Comparison of ENCODE assay signal across 9 cellular contexts in genomic region chr10:16853201-16853600, GRCh38. TPM values are rescaled to one million over a fixed set of nuclear protein-coding genes. Genes with fewer than 3 reads are reported as not detected.
DNase-seq lines count a peak whose midpoint lies in the region; ATAC-seq and TF ChIP-seq lines count a peak whose summit lies in the region.
"Had no signal": no experiment of that assay in that cellular context is flagged by ENCODE, and none has a peak within 500 bp of the region (broad histone marks: within the 10 kb centered on the region; RNA-seq: fewer than 3 reads in every experiment).

No MANE protein-coding gene starts in this region.

- intact Hi-C loops in activated CD8-positive, alpha-beta T cell treated with anti-CD3 and anti-CD28 coated beads for 36 hours (cut with micrococcal nuclease): no loop called here
- intact Hi-C loops in posterior cingulate gyrus (cut with DNase I): no loop called here

- peak; percentile 63 for ATAC-seq in activated CD8-positive, alpha-beta T cell treated with anti-CD3 and anti-CD28 coated beads, Interleukin-2, amount 10 ng/mL, durations not matched to agents 7 days and 5 days
- ATAC-seq in activated CD8-positive, alpha-beta T cell treated with anti-CD3 and anti-CD28 coated beads for 36 hours: no peak

- no peak for TF ChIP-seq POLR2A in Peyer's patch (IDR thresholded peaks at IDR 0.05)

- H3K4me1 ChIP-seq in Peyer's patch: no peaks in the 10 kb centered on the region

- no peak overlapping the region for H3K27ac ChIP-seq in Peyer's patch

- H3K9me3 ChIP-seq in Peyer's patch: no peaks in the 10 kb centered on the region

- CTCF ChIA-PET in activated CD8-positive, alpha-beta T cell treated with anti-CD3 and anti-CD28 coated beads, Interleukin-2, amount 10 ng/mL, durations not matched to agents 7 days and 5 days (lab: Charles Lee): interaction anchor here (0.8 to 1.9 kb wide), 11 partner anchors 9 to 523 kb away, joined by 3 to 13 read pairs (median 3); no protein-coding TSS in a partner anchor
- CTCF ChIA-PET in activated CD8-positive, alpha-beta T cell treated with anti-CD3 and anti-CD28 coated beads for 36 hours (lab: Charles Lee): interaction anchor here (0.9 to 1.6 kb wide), 6 partner anchors 9 to 406 kb away, joined by 3 to 9 read pairs (median 5); no protein-coding TSS in a partner anchor

- TF ChIP-seq CTCF in activated CD8-positive, alpha-beta T cell treated with anti-CD3 and anti-CD28 coated beads for 36 hours (IDR thresholded peaks at IDR 0.05): no peak
- TF ChIP-seq CTCF in fibroblast of mammary gland (conservative IDR thresholded peaks at IDR 0.05; ENCODE audit: control insufficient read depth, insufficient read depth, low read depth, low read length) (peak; percentile 62), type B pancreatic cell (conservative IDR thresholded peaks at IDR 0.05) (peak; percentile 70), Peyer's patch (IDR thresholded peaks at IDR 0.05) (peak in 3 of 6 experiments; percentile 4 to 25 (median 22))

- peaks cover 2% of the 10 kb centered on the region for H3K27me3 Mint-ChIP-seq in activated CD8-positive, alpha-beta T cell treated with anti-CD3 and anti-CD28 coated beads, Interleukin-2, amount 10 ng/mL, durations not matched to agents 7 days and 5 days (ENCODE audit: low read depth)
- no peaks in the 10 kb centered on the region for H3K27me3 Mint-ChIP-seq in activated CD8-positive, alpha-beta T cell treated with anti-CD3 and anti-CD28 coated beads for 36 hours
- H3K27me3 Mint-ChIP-seq in type B pancreatic cell: peaks cover 20% of the 10 kb centered on the region
- H3K27me3 Mint-ChIP-seq in immature natural killer cell (ENCODE audit: low read depth in 3 of 3): peaks cover 0 to 2% (median 0%) of the 10 kb centered on the region in 3 donors

- no peaks in the 10 kb centered on the region for H3K4me1 Mint-ChIP-seq in activated CD8-positive, alpha-beta T cell treated with anti-CD3 and anti-CD28 coated beads, Interleukin-2, amount 10 ng/mL, durations not matched to agents 7 days and 5 days (ENCODE audit: low read depth)
- no peaks in the 10 kb centered on the region for H3K4me1 Mint-ChIP-seq in activated CD8-positive, alpha-beta T cell treated with anti-CD3 and anti-CD28 coated beads for 36 hours (ENCODE audit: low read depth)
- H3K4me1 Mint-ChIP-seq in type B pancreatic cell (ENCODE audit: unreplicated experiment): peaks cover 38% of the 10 kb centered on the region
- no peaks in the 10 kb centered on the region for H3K4me1 Mint-ChIP-seq in immature natural killer cell

- no peak overlapping the region for H3K27ac Mint-ChIP-seq in activated CD8-positive, alpha-beta T cell treated with anti-CD3 and anti-CD28 coated beads, Interleukin-2, amount 10 ng/mL, durations not matched to agents 7 days and 5 days
- no peak overlapping the region for H3K27ac Mint-ChIP-seq in activated CD8-positive, alpha-beta T cell treated with anti-CD3 and anti-CD28 coated beads for 36 hours
- H3K27ac Mint-ChIP-seq in type B pancreatic cell: no peak overlapping the region
- H3K27ac Mint-ChIP-seq in immature natural killer cell: peak overlapping the region in 1 of 6 donors; percentile 62

- H3K36me3 ChIP-seq in Peyer's patch: no peaks in the 10 kb centered on the region

- POLR2A ChIA-PET in activated CD8-positive, alpha-beta T cell treated with anti-CD3 and anti-CD28 coated beads, Interleukin-2, amount 10 ng/mL, durations not matched to agents 7 days and 5 days (lab: Charles Lee): interaction anchor here (1.2 kb wide), 1 partner anchor 377 kb away, joined by 3 read pairs; no protein-coding TSS in a partner anchor
- POLR2A ChIA-PET in activated CD8-positive, alpha-beta T cell treated with anti-CD3 and anti-CD28 coated beads for 36 hours (lab: Charles Lee): no interaction called here

- H3K4me3 ChIP-seq in fibroblast of mammary gland (ENCODE audit: control insufficient read depth, low read depth, low read length) (no peak overlapping the region), Peyer's patch (no peak overlapping the region)

- no peak overlapping the region for H3K4me3 Mint-ChIP-seq in activated CD8-positive, alpha-beta T cell treated with anti-CD3 and anti-CD28 coated beads, Interleukin-2, amount 10 ng/mL, durations not matched to agents 7 days and 5 days
- H3K4me3 Mint-ChIP-seq in activated CD8-positive, alpha-beta T cell treated with anti-CD3 and anti-CD28 coated beads for 36 hours: no peak overlapping the region
- H3K4me3 Mint-ChIP-seq in type B pancreatic cell (no peak overlapping the region), immature natural killer cell (no peak overlapping the region)

- no peaks in the 10 kb centered on the region for H3K36me3 Mint-ChIP-seq in activated CD8-positive, alpha-beta T cell treated with anti-CD3 and anti-CD28 coated beads, Interleukin-2, amount 10 ng/mL, durations not matched to agents 7 days and 5 days (ENCODE audit: low read depth)
- no peaks in the 10 kb centered on the region for H3K36me3 Mint-ChIP-seq in activated CD8-positive, alpha-beta T cell treated with anti-CD3 and anti-CD28 coated beads for 36 hours (ENCODE audit: low read depth)
- no peaks in the 10 kb centered on the region for H3K36me3 Mint-ChIP-seq in type B pancreatic cell
- H3K36me3 Mint-ChIP-seq in immature natural killer cell: no peaks in the 10 kb centered on the region

- no peaks in the 10 kb centered on the region for H3K27me3 ChIP-seq in Peyer's patch

- H3K9me3 Mint-ChIP-seq in activated CD8-positive, alpha-beta T cell treated with anti-CD3 and anti-CD28 coated beads, Interleukin-2, amount 10 ng/mL, durations not matched to agents 7 days and 5 days (ENCODE audit: insufficient read depth): no peaks in the 10 kb centered on the region
- no peaks in the 10 kb centered on the region for H3K9me3 Mint-ChIP-seq in activated CD8-positive, alpha-beta T cell treated with anti-CD3 and anti-CD28 coated beads for 36 hours
- H3K9me3 Mint-ChIP-seq in type B pancreatic cell (no peaks in the 10 kb centered on the region), immature natural killer cell (no peaks in the 10 kb centered on the region)

- DNase-seq in activated CD8-positive, alpha-beta T cell treated with anti-CD3 and anti-CD28 coated beads, Interleukin-2, amount 10 ng/mL, durations not matched to agents 7 days and 5 days: no peak
- no peak for DNase-seq in activated CD8-positive, alpha-beta T cell treated with anti-CD3 and anti-CD28 coated beads for 36 hours
- DNase-seq in OCI-M1 (lab: John Stamatoyannopoulos, UW) (peak; percentile 60), fibroblast of mammary gland (ENCODE audit: low read depth) (peak; percentile 71), type B pancreatic cell (ENCODE audit: extremely low spot score, unreplicated experiment) (no peak), posterior cingulate gyrus (no peak), Peyer's patch (no peak), immature natural killer cell (no peak)
- DNase-seq: NCI-H226 had no signal

RNA-seq across cellular contexts. Expression of gene RSU1, which starts 36.0 kb away (rescaled TPM):
- 10 to 100 TPM; 71.9 to 74.1 TPM for total RNA-seq in activated CD8-positive, alpha-beta T cell treated with anti-CD3 and anti-CD28 coated beads, Interleukin-2, amount 10 ng/mL, durations not matched to agents 7 days and 5 days
- total RNA-seq in activated CD8-positive, alpha-beta T cell treated with anti-CD3 and anti-CD28 coated beads for 36 hours: 10 to 100 TPM; 42.4 to 47.5 TPM
- total RNA-seq in type B pancreatic cell (ENCODE audit: low replicate concordance): 37.3 and 43.8 TPM in 2 replicates
- total RNA-seq in Peyer's patch: 10 to 100 TPM; 14.5 to 31.4 (median 23.5) TPM
- polyA plus RNA-seq in immature natural killer cell: 100 to 1,000 TPM; 150 to 248 (median 181) TPM

Comparison
In these comparisons a context has a peak if more than half of its experiments do, and no peak if none do; other contexts are left out.
1. DNase-seq: peak in OCI-M1 (single experiment) and fibroblast of mammary gland (single experiment); none in activated CD8-positive, alpha-beta T cell treated with anti-CD3 and anti-CD28 coated beads, Interleukin-2, amount 10 ng/mL, durations not matched to agents 7 days and 5 days (single experiment), activated CD8-positive, alpha-beta T cell treated with anti-CD3 and anti-CD28 coated beads for 36 hours (single experiment), type B pancreatic cell (single experiment), posterior cingulate gyrus (0 of 10), Peyer's patch (0 of 3) and immature natural killer cell (0 of 3).